Comparison of ENCODE assay signal across 1 cellular context in genomic region chr19:6587998-6588507, GRCh38.
TF ChIP-seq lines count a peak whose summit lies in the region.

No MANE protein-coding gene starts in this region.

TF ChIP-seq in H1, 55 proteins besides CTCF, POLR2A, EP300 and RAD21:
- TF ChIP-seq SRF (IDR thresholded peaks at IDR 0.05; ENCODE audit: low read depth, low read length) (no peak), SP1 (IDR thresholded peaks at IDR 0.05; ENCODE audit: low read depth, low read length) (0 out of 2 replicates have a peak, but pooled peaks have one; percentile 3), SIN3A (conservative IDR thresholded peaks at IDR 0.05 in 1 of 2, IDR thresholded peaks at IDR 0.05 in 1 of 2; ENCODE audit: low read depth in 1 of 2, low read length in 2 of 2) (no peak), EZH2 (IDR thresholded peaks at IDR 0.05; ENCODE audit: low read depth, low read length, severe bottlenecking) (peak; percentile 13), POLR2AphosphoS5 (IDR thresholded peaks at IDR 0.05; ENCODE audit: low read depth, low read length) (no peak), CHD7 (IDR thresholded peaks at IDR 0.05; ENCODE audit: insufficient replicate concordance, low read length) (no peak), KDM1A (IDR thresholded peaks at IDR 0.05; ENCODE audit: borderline replicate concordance, low read length) (no peak)
